Comparison of ENCODE assay signal across 8 cellular contexts in genomic region chr10:96512997-96513685, GRCh38. TPM values are rescaled to one million over a fixed set of nuclear protein-coding genes. Genes with fewer than 3 reads are reported as not detected.
A peak's percentile ranks its signal among the peaks of the same experiment; 100 is the strongest.
DNase-seq lines count a peak whose midpoint lies in the region; ATAC-seq and TF ChIP-seq lines count a peak whose summit lies in the region.

No MANE protein-coding gene starts in this region.

- H3K9me3 ChIP-seq in GM23248 (ENCODE audit: low read depth) (no peaks in the 10 kb centered on the region), RWPE2 (ENCODE audit: severe bottlenecking) (no peaks in the 10 kb centered on the region), lower lobe of right lung (no peaks in the 10 kb centered on the region), tibial nerve (no peaks in the 10 kb centered on the region)

- peak overlapping the region; percentile 90 for H3K4me2 ChIP-seq in GM23248 (ENCODE audit: unreplicated experiment)

- H3K27me3 ChIP-seq in GM23248 (replicated peaks; ENCODE audit: insufficient read depth), result no peaks in the 10 kb centered on the region
- H3K27me3 ChIP-seq in RWPE2 (ENCODE audit: insufficient read depth, poor library complexity, severe bottlenecking), result peaks cover 10% of the 10 kb centered on the region
- peaks cover 41% of the 10 kb centered on the region for H3K27me3 ChIP-seq in lower lobe of right lung (ENCODE audit: low read depth)
- H3K27me3 ChIP-seq in tibial nerve, result peaks cover 0 to 15% of the 10 kb centered on the region in 2 donors

- H3K27ac ChIP-seq in GM23248 (no peak overlapping the region), RWPE2 (ENCODE audit: poor library complexity, severe bottlenecking) (no peak overlapping the region), lower lobe of right lung (no peak overlapping the region), tibial nerve (peak overlapping the region in 1 of 4 donors; percentile 25)

- in situ Hi-C loops in GM23248 (cut with MboI), result loop anchor here (10.0 kb wide), 1 partner anchor 118 kb away; no protein-coding TSS in a partner anchor

- DNase-seq in GM03348 (ENCODE audit: low spot score), result peak; percentile 64
- peak; percentile 63 for DNase-seq in GM23248
- no peak for DNase-seq in RWPE2 (ENCODE audit: low spot score)
- DNase-seq in choroid plexus epithelial cell (ENCODE audit: low read depth), result peak; percentile 45
- no peak for DNase-seq in lower lobe of right lung
- no peak for DNase-seq in tibial nerve (ENCODE audit: low spot score in 2 of 2)
- no peak for DNase-seq in 8988T
- DNase-seq in DMS79 (lab: John Stamatoyannopoulos, UW), result no peak

- H3K36me3 ChIP-seq in GM23248 (ENCODE audit: low read depth) (0 out of 2 replicates have a peak, but pooled peaks cover 9% of the 10 kb centered on the region), RWPE2 (ENCODE audit: low read depth) (no peaks in the 10 kb centered on the region), lower lobe of right lung (peaks cover 3% of the 10 kb centered on the region), tibial nerve (no peaks in the 10 kb centered on the region)

- H3K9me2 ChIP-seq in GM23248 (ENCODE audit: insufficient read depth), result no peaks in the 10 kb centered on the region

- H2AFZ ChIP-seq in GM23248, result peak overlapping the region; percentile 71

- H4K20me1 ChIP-seq in GM23248 (ENCODE audit: insufficient read depth), result no peaks in the 10 kb centered on the region

- TF ChIP-seq POLR2A in tibial nerve (IDR thresholded peaks at IDR 0.05), result no peak

- no peak for TF ChIP-seq CTCF in RWPE2 (IDR thresholded peaks at IDR 0.05; ENCODE audit: poor library complexity, severe bottlenecking)
- no peak for TF ChIP-seq CTCF in choroid plexus epithelial cell (conservative IDR thresholded peaks at IDR 0.05; ENCODE audit: low read depth, low read length)
- no peak for TF ChIP-seq CTCF in lower lobe of right lung (IDR thresholded peaks at IDR 0.05)
- no peak for TF ChIP-seq CTCF in tibial nerve (IDR thresholded peaks at IDR 0.05)

- TF ChIP-seq EP300 in tibial nerve (IDR thresholded peaks at IDR 0.05), result no peak

- H3K4me1 ChIP-seq in GM23248 (ENCODE audit: insufficient read depth) (peaks cover 16% of the 10 kb centered on the region), RWPE2 (ENCODE audit: insufficient read depth, poor library complexity, severe bottlenecking) (peaks cover 7% of the 10 kb centered on the region), lower lobe of right lung (peaks cover 28% of the 10 kb centered on the region), tibial nerve (peaks cover 0 to 25% (median 15%) of the 10 kb centered on the region in 4 donors)

- 1 to 4% methylated on average over 48 to 50 of the region's 54 CpGs for WGBS in GM23248 (ENCODE audit: low coverage in 1 of 2, low lambda C conversion rate in 2 of 2, missing lambda C conversion rate in 2 of 2), 2 experiments
- 1% methylated on average over 28 to 52 of the region's 54 CpGs for WGBS in tibial nerve, 2 donors

- peaks cover 39% of the 10 kb centered on the region for H3F3A ChIP-seq in GM23248 (ENCODE audit: insufficient read depth)

- ATAC-seq in RWPE2 (ENCODE audit: low read depth), result no peak; the same call in 2 of the 3 replicates
- peak; percentile 55 to 60 for ATAC-seq in lower lobe of right lung

- H3K4me3 ChIP-seq in GM23248, result peak overlapping the region; percentile 68
- H3K4me3 ChIP-seq in RWPE2 (ENCODE audit: severe bottlenecking), result peak overlapping the region; percentile 25
- peak overlapping the region; percentile 55 for H3K4me3 ChIP-seq in choroid plexus epithelial cell (ENCODE audit: low read depth, low read length)
- peak overlapping the region; percentile 57 for H3K4me3 ChIP-seq in lower lobe of right lung
- H3K4me3 ChIP-seq in tibial nerve, result peak overlapping the region; percentile 37 to 64 (median 49)

- peak overlapping the region; percentile 13; the same call in 1 of the 2 replicates for H3K9ac ChIP-seq in GM23248

- H3K79me2 ChIP-seq in GM23248 (ENCODE audit: insufficient read depth), result no peaks in the 10 kb centered on the region

- intact Hi-C loops in lower lobe of right lung (cut with DNase I), result no loop called here

RNA-seq across cellular contexts. Expression of gene TLL2, which starts 0.6 kb away (rescaled TPM):
- 0.43 TPM in 1 of 2 replicates, not detected in the other for total RNA-seq in GM23248 (2014; rRNA removed; shearing (Covaris generic))
- 0.56 and 0.71 TPM in 2 replicates for polyA plus RNA-seq in GM23248 (2016; fragmentation: Nextera tagmentation; extraction: Ambion mirVana)
- total RNA-seq in lower lobe of right lung, result not detected
- 1 to 10 TPM in 1 of 4 donors, under 1 TPM in 3; 0.20 to 1.1 (median 0.66) TPM for total RNA-seq in tibial nerve

Comparison
In these comparisons a context has a peak if more than half of its experiments do, and no peak if none do; other contexts are left out.
1. DNase-seq: peak in GM03348 (single experiment), GM23248 (single experiment) and choroid plexus epithelial cell (single experiment); none in RWPE2 (single experiment), lower lobe of right lung (single experiment), tibial nerve (0 of 2), 8988T (single experiment) and DMS79 (single experiment).
2. Peak in every context shown above with its lines, with median percentiles within 50 percentile points of each other: H3K4me3 ChIP-seq.